In the genomic region with DNA sequence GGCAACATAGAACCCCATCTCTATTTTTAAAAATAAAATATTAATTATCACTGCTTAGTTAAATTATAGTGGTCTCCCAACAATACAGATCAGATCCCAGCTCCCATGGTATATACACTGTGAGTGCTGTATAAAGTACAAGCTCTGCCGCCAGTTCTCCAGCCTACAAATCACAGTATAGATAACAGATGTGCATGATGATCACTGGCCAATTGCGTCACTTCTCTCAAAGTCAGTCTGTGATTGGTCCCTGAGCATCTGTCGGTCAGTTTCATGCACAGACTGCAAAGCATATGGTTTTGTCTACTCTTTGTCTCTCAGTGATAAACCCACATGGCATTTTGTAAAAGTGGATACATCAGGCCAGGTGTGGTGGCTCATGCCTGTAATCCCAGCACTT, we compare ENCODE assay signal across 21 cellular contexts. TPM values are rescaled to one million over a fixed set of nuclear protein-coding genes. Genes with fewer than 3 reads are reported as not detected.
DNase-seq lines count a peak whose midpoint lies in the region; ATAC-seq, FAIRE-seq and TF ChIP-seq lines count a peak whose summit lies in the region.
"Had no signal": no experiment of that assay in that cellular context is flagged by ENCODE, and none has a peak within 500 bp of the region (broad histone marks: within the 10 kb centered on the region; RNA-seq: fewer than 3 reads in every experiment).

No MANE protein-coding gene starts in this region.

- no peak overlapping the region for H4K5ac ChIP-seq in IMR-90 (ENCODE audit: low read depth, low read length)

- TF ChIP-seq POLR2A in IMR-90 (IDR thresholded peaks at IDR 0.05; ENCODE audit: low read depth, low read length): no peak
- TF ChIP-seq POLR2A in endothelial cell of umbilical vein (IDR thresholded peaks at IDR 0.05; ENCODE audit: low read depth, low read length): no peak

- DNase-seq in EH (ENCODE audit: low read depth) (peak; percentile 25), IMR-90 (peak; percentile 32), NCI-H69 (lab: John Stamatoyannopoulos, UW) (peak; percentile 23), endothelial cell of umbilical vein (ENCODE audit: low read depth, low spot score) (no peak), NCI-H2196 (lab: John Stamatoyannopoulos, UW; ENCODE audit: unreplicated experiment) (no peak), hepatic stellate cell (ENCODE audit: low spot score) (no peak), NCI-H526 treated with DMSO at 0.1 percent for 48 hours (lab: John Stamatoyannopoulos, UW) (no peak)
- DNase-seq in activated CD4-positive, alpha-beta T cell treated with anti-CD3 and anti-CD28 coated beads for 4 hours: no peak
- DNase-seq: Calu3; CD8-positive, alpha-beta memory T cell; GM23248; NCI-H1694; NCI-H2081; NCI-H446 treated with DMSO at 0.1 percent for 48 hours; NCI-H774; Peyer's patch had no signal

- POLR2A ChIA-PET in IMR-90 (lab: Charles Lee; ENCODE audit: unreplicated experiment) (no interaction called here), endothelial cell of umbilical vein (lab: Charles Lee) (no interaction called here)

- no peak overlapping the region for H2BK15ac ChIP-seq in IMR-90 (ENCODE audit: low read depth, low read length)

- H3K4me2 ChIP-seq in IMR-90 (ENCODE audit: low read depth, low read length) (no peak overlapping the region), endothelial cell of umbilical vein (ENCODE audit: insufficient read depth, low read length) (no peak overlapping the region)
- H3K4me2 ChIP-seq: KMS-11 had no signal

- no peak for TF ChIP-seq RAD21 in IMR-90 (IDR thresholded peaks at IDR 0.05; ENCODE audit: low read length)

- no peak overlapping the region for H3K4ac ChIP-seq in IMR-90 (ENCODE audit: low read depth, low read length)

- FAIRE-seq in endothelial cell of umbilical vein (lab: Jason Lieb, UNC): peak; percentile 31
- FAIRE-seq: A204.1 had no signal

- H3K4me1 ChIP-seq in IMR-90 (ENCODE audit: control insufficient read depth, insufficient read depth, low read length) (no peaks in the 10 kb centered on the region), endothelial cell of umbilical vein (ENCODE audit: control insufficient read depth, extremely low read depth, insufficient read depth, low read length) (peaks cover 1% of the 10 kb centered on the region)

- peaks cover 3 to 26% of the 10 kb centered on the region in 2 experiments for H3K79me1 ChIP-seq in IMR-90 (ENCODE audit: low read depth in 1 of 2, low read length in 2 of 2)

- H2BK120ac ChIP-seq in IMR-90 (ENCODE audit: low read depth, low read length): no peak overlapping the region

- no peak overlapping the region for H3K18ac ChIP-seq in IMR-90 (ENCODE audit: low read depth, low read length)

- H4K91ac ChIP-seq in IMR-90 (ENCODE audit: insufficient read depth, low read depth, low read length): no peak overlapping the region

- no peak overlapping the region for H3K9ac ChIP-seq in IMR-90 (ENCODE audit: low read depth, low read length)
- no peak overlapping the region for H3K9ac ChIP-seq in endothelial cell of umbilical vein (replicated peaks; ENCODE audit: extremely low read depth, insufficient read depth, low read length)
- H3K9ac ChIP-seq: GM23248, KMS-11 had no signal

- in situ Hi-C loops in IMR-90 (cut with MboI; ENCODE audit: low sequenced_read_pairs): no loop called here

- ATAC-seq in IMR-90 (ENCODE audit: low read depth): peak; percentile 37; the same call in 1 of the 2 replicates

- no peaks in the 10 kb centered on the region for H3K79me2 ChIP-seq in endothelial cell of umbilical vein (ENCODE audit: control insufficient read depth, insufficient read depth, low read length)

- no peak overlapping the region for H2BK20ac ChIP-seq in IMR-90 (ENCODE audit: low read depth, low read length)

- BruUV-seq in IMR-90 (replicated peaks; lab: Mats Ljungman, UMichigan): no TSS peak
- no TSS peak for BruUV-seq in endothelial cell of umbilical vein (replicated peaks; lab: Mats Ljungman, UMichigan)

- no peak overlapping the region for H2AK9ac ChIP-seq in IMR-90 (replicated peaks; ENCODE audit: low read depth, low read length, poor library complexity)

- dilution Hi-C loops in IMR-90 (cut with HindIII; ENCODE audit: low sequenced_read_pairs, unreplicated experiment): no loop called here
- dilution Hi-C loops in endothelial cell of umbilical vein (cut with MboI; ENCODE audit: extremely low pct_ligation_motif_present, low sequenced_read_pairs): no loop called here

- H3K27me3 ChIP-seq in IMR-90 (ENCODE audit: control insufficient read depth, insufficient read depth, low read length) (no peaks in the 10 kb centered on the region), endothelial cell of umbilical vein (ENCODE audit: control insufficient read depth in 2 of 2, insufficient read depth in 2 of 2, low read length in 2 of 2) (no peaks in the 10 kb centered on the region)
- H3K27me3 ChIP-seq: Peyer's patch, SJCRH30 had no signal

- H3K9me3 ChIP-seq in IMR-90 (ENCODE audit: control insufficient read depth, insufficient read depth, low read length) (peaks cover 4% of the 10 kb centered on the region), endothelial cell of umbilical vein (replicated peaks; ENCODE audit: control insufficient read depth, insufficient read depth, low read length) (no peaks in the 10 kb centered on the region)
- H3K9me3 ChIP-seq: Peyer's patch, SJCRH30 had no signal

- intact Hi-C loops in IMR-90 (cut with micrococcal nuclease): no loop called here
- intact Hi-C loops in endothelial cell of umbilical vein (cut with micrococcal nuclease): no loop called here

- CTCF ChIA-PET in IMR-90 (lab: Yijun Ruan, JAX) (no interaction called here), endothelial cell of umbilical vein (lab: Charles Lee) (no interaction called here)

- H2AFZ ChIP-seq in IMR-90 (replicated peaks; ENCODE audit: low read length, poor library complexity) (no peak overlapping the region), endothelial cell of umbilical vein (ENCODE audit: low read depth, low read length) (no peak overlapping the region)
- H2AFZ ChIP-seq: GM23248 had no signal

- H3K36me3 ChIP-seq in IMR-90 (ENCODE audit: control insufficient read depth, insufficient read depth, low read length) (peaks cover 7% of the 10 kb centered on the region), endothelial cell of umbilical vein (ENCODE audit: control insufficient read depth in 2 of 2, extremely low read depth in 1 of 2, insufficient read depth in 2 of 2, low read length in 2 of 2) (no peaks in the 10 kb centered on the region)

- no peak overlapping the region for H3K27ac ChIP-seq in IMR-90 (ENCODE audit: insufficient read depth, low read length)
- H3K27ac ChIP-seq in endothelial cell of umbilical vein (ENCODE audit: insufficient read depth, low read depth, low read length): no peak overlapping the region
- H3K27ac ChIP-seq: C4-2B, GM23248, HL-60, KMS-11, Peyer's patch, SJCRH30 had no signal

- no peak overlapping the region for H2AK5ac ChIP-seq in IMR-90 (ENCODE audit: low read depth, low read length)

- peaks cover 4% of the 10 kb centered on the region; the same call in 1 of the 2 replicates for H4K20me1 ChIP-seq in IMR-90 (ENCODE audit: insufficient read depth, low read length)
- H4K20me1 ChIP-seq in endothelial cell of umbilical vein (replicated peaks; ENCODE audit: control insufficient read depth, extremely low read depth, insufficient read depth, low read length): no peaks in the 10 kb centered on the region

- H3K23ac ChIP-seq in IMR-90 (ENCODE audit: low read depth, low read length): no peak overlapping the region

- no peak overlapping the region for H4K8ac ChIP-seq in IMR-90 (ENCODE audit: low read depth in 2 of 2, low read length in 2 of 2)

- H3K4me3 ChIP-seq in IMR-90 (ENCODE audit: insufficient read depth, low read depth, low read length) (no peak overlapping the region), endothelial cell of umbilical vein (replicated peaks in 1 of 3; ENCODE audit: insufficient read depth in 1 of 3, low read depth in 1 of 3, low read length in 3 of 3) (no peak overlapping the region)
- H3K4me3 ChIP-seq: GM23248, Peyer's patch, SJCRH30 had no signal

- WGBS in IMR-90 (ENCODE audit: extremely low coverage in 2 of 2, insufficient read length in 1 of 2), 2 experiments: 65% methylated on average over 2 of the region's 3 CpGs; no CpG with 5 or more reads in 1 of the 2 experiments

- no peak for TF ChIP-seq CTCF in IMR-90 (conservative IDR thresholded peaks at IDR 0.05; ENCODE audit: low read depth, low read length)
- TF ChIP-seq CTCF in endothelial cell of umbilical vein (IDR thresholded peaks at IDR 0.05; ENCODE audit: extremely low read depth in 1 of 2, insufficient read depth in 1 of 2, low read depth in 1 of 2, low read length in 2 of 2): no peak

- no peak overlapping the region for H2BK5ac ChIP-seq in IMR-90 (ENCODE audit: low read depth, low read length, poor library complexity, severe bottlenecking)

- H3K14ac ChIP-seq in IMR-90 (replicated peaks; ENCODE audit: low read depth, low read length): no peak overlapping the region

- no peak overlapping the region for H3K56ac ChIP-seq in IMR-90 (ENCODE audit: extremely low read depth, insufficient read depth, low read length)

- H3K9me1 ChIP-seq in IMR-90 (ENCODE audit: insufficient read depth, low read length) (peaks cover 6% of the 10 kb centered on the region; the same call in 1 of the 2 replicates), endothelial cell of umbilical vein (replicated peaks; ENCODE audit: control insufficient read depth, extremely low read depth, insufficient read depth, low read length) (no peaks in the 10 kb centered on the region)

TF ChIP-seq in endothelial cell of umbilical vein, 7 proteins besides CTCF, POLR2A, EP300 and RAD21 (continues in another document):
- TF ChIP-seq, protein P1, sequence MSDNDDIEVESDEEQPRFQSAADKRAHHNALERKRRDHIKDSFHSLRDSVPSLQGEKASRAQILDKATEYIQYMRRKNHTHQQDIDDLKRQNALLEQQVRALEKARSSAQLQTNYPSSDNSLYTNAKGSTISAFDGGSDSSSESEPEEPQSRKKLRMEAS (IDR thresholded peaks at IDR 0.05; ENCODE audit: insufficient read depth, insufficient read length): no peak
- no peak for TF ChIP-seq MYC (IDR thresholded peaks at IDR 0.05; ENCODE audit: low read depth, low read length)
- TF ChIP-seq GATA2 (IDR thresholded peaks at IDR 0.05; ENCODE audit: insufficient read depth, insufficient read length, low read depth, low read length): no peak
- TF ChIP-seq EZH2 (IDR thresholded peaks at IDR 0.05; ENCODE audit: borderline replicate concordance, low read depth, low read length, severe bottlenecking): no peak

RNA-seq across cellular contexts. Expression of gene PPARA, which starts 15.6 kb away (rescaled TPM):
- total RNA-seq in IMR-90 (2012; rRNA removed) (6.1 and 7.0 TPM in 2 replicates), endothelial cell of umbilical vein (6.6 and 10.7 TPM in 2 replicates)
- polyA plus RNA-seq in IMR-90 (2012; rRNA removed) (3.1 and 3.3 TPM in 2 replicates), endothelial cell of umbilical vein (2.9 and 3.1 TPM in 2 replicates)
- 3.2 and 3.3 TPM in 2 replicates for polyA plus RNA-seq in IMR-90 (2012; cell fraction: cytosol; rRNA removed)
- polyA plus RNA-seq in IMR-90 (2012; cell fraction: nucleus; rRNA removed; ENCODE audit: low replicate concordance): 3.0 and 5.9 TPM in 2 replicates
- polyA plus RNA-seq in endothelial cell of umbilical vein (2011; cell fraction: cytosol; rRNA removed): 2.5 and 3.6 TPM in 2 replicates
- 4.3 and 5.5 TPM in 2 replicates for polyA plus RNA-seq in endothelial cell of umbilical vein (2011; cell fraction: nucleus; rRNA removed)
- 3.5 and 4.7 TPM in 2 replicates for polyA plus RNA-seq in endothelial cell of umbilical vein (2012)
- polyA minus RNA-seq in endothelial cell of umbilical vein: 8.8 and 10.2 TPM in 2 replicates
- 4.8 TPM for polyA minus RNA-seq in endothelial cell of umbilical vein (2011; cell fraction: cytosol; rRNA and poly(A)+ RNA removed)
- polyA minus RNA-seq in endothelial cell of umbilical vein (2011; cell fraction: nucleus; rRNA and poly(A)+ RNA removed): 5.0 and 5.8 TPM in 2 replicates

Comparison
In these comparisons a context has a peak if more than half of its experiments do, and no peak if none do; other contexts are left out.
1. DNase-seq: peak in EH (single experiment), IMR-90 (single experiment) and NCI-H69 (single experiment); none in endothelial cell of umbilical vein (single experiment), NCI-H2196 (single experiment), hepatic stellate cell (single experiment), NCI-H526 treated with DMSO at 0.1 percent for 48 hours (single experiment) and activated CD4-positive, alpha-beta T cell treated with anti-CD3 and anti-CD28 coated beads for 4 hours (0 of 2).